In genomic region chr6:138393871-138394783, GRCh38 we compare ENCODE assay signal across 2 cellular contexts.
TF ChIP-seq lines count a peak whose summit lies in the region.

No MANE protein-coding gene starts in this region.

TF ChIP-seq in HepG2, 621 proteins besides CTCF, POLR2A, EP300 and RAD21:
- TF ChIP-seq JUND (CRISPR knock-in tag; IDR thresholded peaks at IDR 0.05): no peak
- TF ChIP-seq KAT7 (CRISPR knock-in tag; IDR thresholded peaks at IDR 0.05; ENCODE audit: borderline replicate concordance): no peak
- no peak for TF ChIP-seq KDM5B (CRISPR knock-in tag; IDR thresholded peaks at IDR 0.05; ENCODE audit: borderline replicate concordance)
- peak; percentile 26; the same call in 1 of the 2 replicates for TF ChIP-seq ATF7 (IDR thresholded peaks at IDR 0.05)
- no peak for TF ChIP-seq ATF7 (CRISPR knock-in tag; IDR thresholded peaks at IDR 0.05)

TF ChIP-seq in H1, 55 proteins besides CTCF, POLR2A, EP300 and RAD21:
- TF ChIP-seq TEAD4 (IDR thresholded peaks at IDR 0.05; ENCODE audit: low read depth, low read length) (no peak), HDAC6 (IDR thresholded peaks at IDR 0.05; ENCODE audit: low read depth, low read length) (no peak), CTBP2 (IDR thresholded peaks at IDR 0.05; ENCODE audit: borderline replicate concordance, insufficient read depth, insufficient read length, low read length) (no peak), GABPA (IDR thresholded peaks at IDR 0.05; ENCODE audit: borderline replicate concordance, insufficient read depth, low read length) (no peak), TBP (IDR thresholded peaks at IDR 0.05; ENCODE audit: low read depth, low read length) (no peak), ZNF274 (IDR thresholded peaks at IDR 0.05; ENCODE audit: borderline replicate concordance, extremely low read depth, low read length) (no peak), KDM5A (IDR thresholded peaks at IDR 0.05; ENCODE audit: low read length) (no peak), SIN3A (conservative IDR thresholded peaks at IDR 0.05 in 1 of 2, IDR thresholded peaks at IDR 0.05 in 1 of 2; ENCODE audit: low read depth in 1 of 2, low read length in 2 of 2) (no peak), SUZ12 (IDR thresholded peaks at IDR 0.05; ENCODE audit: low read length) (no peak), MAFK (IDR thresholded peaks at IDR 0.05; ENCODE audit: low read depth, low read length) (no peak), NRF1 (IDR thresholded peaks at IDR 0.05; ENCODE audit: low read depth, low read length) (no peak), NANOG (IDR thresholded peaks at IDR 0.05; ENCODE audit: insufficient read depth, low read depth, low read length, poor library complexity, severe bottlenecking) (no peak)
